In genomic region chr4:122732329-122733026, GRCh38 we compare ENCODE assay signal across 1 cellular context.
A peak's percentile ranks its signal among the peaks of the same experiment; 100 is the strongest.
TF ChIP-seq lines count a peak whose summit lies in the region.

Gene BBS12 (plus strand): TSS chr4:122732704. CDS start chr4:122741893, 9,189 bp downstream.

TF ChIP-seq in GM12878, 131 proteins besides CTCF, POLR2A, EP300 and RAD21 (continued from another document and continues in another):
- TF ChIP-seq, protein P1, sequence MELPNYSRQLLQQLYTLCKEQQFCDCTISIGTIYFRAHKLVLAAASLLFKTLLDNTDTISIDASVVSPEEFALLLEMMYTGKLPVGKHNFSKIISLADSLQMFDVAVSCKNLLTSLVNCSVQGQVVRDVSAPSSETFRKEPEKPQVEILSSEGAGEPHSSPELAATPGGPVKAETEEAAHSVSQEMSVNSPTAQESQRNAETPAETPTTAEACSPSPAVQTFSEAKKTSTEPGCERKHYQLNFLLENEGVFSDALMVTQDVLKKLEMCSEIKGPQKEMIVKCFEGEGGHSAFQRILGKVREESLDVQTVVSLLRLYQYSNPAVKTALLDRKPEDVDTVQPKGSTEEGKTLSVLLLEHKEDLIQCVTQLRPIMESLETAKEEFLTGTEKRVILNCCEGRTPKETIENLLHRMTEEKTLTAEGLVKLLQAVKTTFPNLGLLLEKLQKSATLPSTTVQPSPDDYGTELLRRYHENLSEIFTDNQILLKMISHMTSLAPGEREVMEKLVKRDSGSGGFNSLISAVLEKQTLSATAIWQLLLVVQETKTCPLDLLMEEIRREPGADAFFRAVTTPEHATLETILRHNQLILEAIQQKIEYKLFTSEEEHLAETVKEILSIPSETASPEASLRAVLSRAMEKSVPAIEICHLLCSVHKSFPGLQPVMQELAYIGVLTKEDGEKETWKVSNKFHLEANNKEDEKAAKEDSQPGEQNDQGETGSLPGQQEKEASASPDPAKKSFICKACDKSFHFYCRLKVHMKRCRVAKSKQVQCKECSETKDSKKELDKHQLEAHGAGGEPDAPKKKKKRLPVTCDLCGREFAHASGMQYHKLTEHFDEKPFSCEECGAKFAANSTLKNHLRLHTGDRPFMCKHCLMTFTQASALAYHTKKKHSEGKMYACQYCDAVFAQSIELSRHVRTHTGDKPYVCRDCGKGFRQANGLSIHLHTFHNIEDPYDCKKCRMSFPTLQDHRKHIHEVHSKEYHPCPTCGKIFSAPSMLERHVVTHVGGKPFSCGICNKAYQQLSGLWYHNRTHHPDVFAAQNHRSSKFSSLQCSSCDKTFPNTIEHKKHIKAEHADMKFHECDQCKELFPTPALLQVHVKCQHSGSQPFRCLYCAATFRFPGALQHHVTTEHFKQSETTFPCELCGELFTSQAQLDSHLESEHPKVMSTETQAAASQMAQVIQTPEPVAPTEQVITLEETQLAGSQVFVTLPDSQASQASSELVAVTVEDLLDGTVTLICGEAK (IDR thresholded peaks at IDR 0.05; ENCODE audit: borderline replicate concordance) = peak; percentile 84; the same call in 1 of the 2 replicates
- TF ChIP-seq, protein P2, sequence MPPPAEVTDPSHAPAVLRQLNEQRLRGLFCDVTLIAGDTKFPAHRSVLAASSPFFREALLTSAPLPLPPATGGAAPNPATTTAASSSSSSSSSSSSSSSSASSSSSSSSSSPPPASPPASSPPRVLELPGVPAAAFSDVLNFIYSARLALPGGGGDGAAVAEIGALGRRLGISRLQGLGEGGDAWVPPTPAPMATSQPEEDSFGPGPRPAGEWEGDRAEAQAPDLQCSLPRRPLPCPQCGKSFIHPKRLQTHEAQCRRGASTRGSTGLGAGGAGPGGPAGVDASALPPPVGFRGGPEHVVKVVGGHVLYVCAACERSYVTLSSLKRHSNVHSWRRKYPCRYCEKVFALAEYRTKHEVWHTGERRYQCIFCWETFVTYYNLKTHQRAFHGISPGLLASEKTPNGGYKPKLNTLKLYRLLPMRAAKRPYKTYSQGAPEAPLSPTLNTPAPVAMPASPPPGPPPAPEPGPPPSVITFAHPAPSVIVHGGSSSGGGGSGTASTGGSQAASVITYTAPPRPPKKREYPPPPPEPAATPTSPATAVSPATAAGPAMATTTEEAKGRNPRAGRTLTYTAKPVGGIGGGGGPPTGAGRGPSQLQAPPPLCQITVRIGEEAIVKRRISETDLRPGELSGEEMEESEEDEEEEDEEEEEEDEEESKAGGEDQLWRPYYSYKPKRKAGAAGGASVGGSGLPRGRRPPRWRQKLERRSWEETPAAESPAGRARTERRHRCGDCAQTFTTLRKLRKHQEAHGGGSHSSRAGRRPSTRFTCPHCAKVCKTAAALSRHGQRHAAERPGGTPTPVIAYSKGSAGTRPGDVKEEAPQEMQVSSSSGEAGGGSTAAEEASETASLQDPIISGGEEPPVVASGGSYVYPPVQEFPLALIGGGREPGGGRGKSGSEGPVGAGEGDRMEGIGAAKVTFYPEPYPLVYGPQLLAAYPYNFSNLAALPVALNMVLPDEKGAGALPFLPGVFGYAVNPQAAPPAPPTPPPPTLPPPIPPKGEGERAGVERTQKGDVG (CRISPR knock-in tag; IDR thresholded peaks at IDR 0.05) = no peak
- TF ChIP-seq ELK1 (IDR thresholded peaks at IDR 0.05; ENCODE audit: low read depth, low read length) (no peak), JUNB (IDR thresholded peaks at IDR 0.05) (no peak), MEF2B (IDR thresholded peaks at IDR 0.05; ENCODE audit: partially characterized antibody, poor library complexity, severe bottlenecking) (peak; percentile 40), ESRRA (IDR thresholded peaks at IDR 0.05; ENCODE audit: low read length) (peak; percentile 75; the same call in 1 of the 2 replicates), NR2C2 (IDR thresholded peaks at IDR 0.05; ENCODE audit: borderline replicate concordance, control insufficient read depth, insufficient read length, low read depth) (no peak), TCF12 (IDR thresholded peaks at IDR 0.05; ENCODE audit: low read depth, low read length) (0 out of 2 replicates have a peak, but pooled peaks have one; percentile 27), CBFB (IDR thresholded peaks at IDR 0.05; ENCODE audit: low read depth) (0 out of 2 replicates have a peak, but pooled peaks have one; percentile 27), TAF1 (IDR thresholded peaks at IDR 0.05; ENCODE audit: borderline replicate concordance, low read depth, low read length) (no peak), BMI1 (IDR thresholded peaks at IDR 0.05; ENCODE audit: borderline replicate concordance) (peak; percentile 94), ASH2L (IDR thresholded peaks at IDR 0.05; ENCODE audit: borderline replicate concordance, low read depth) (0 out of 2 replicates have a peak, but pooled peaks have one; percentile 40), RCOR1 (conservative IDR thresholded peaks at IDR 0.05; ENCODE audit: low read depth, low read length) (no peak), CREB1 (IDR thresholded peaks at IDR 0.05; ENCODE audit: low read depth) (peak; percentile 83), YBX1 (IDR thresholded peaks at IDR 0.05) (no peak), SMC3 (IDR thresholded peaks at IDR 0.05; ENCODE audit: borderline replicate concordance, low read length) (peak; percentile 35; the same call in 1 of the 2 replicates), ZNF622 (IDR thresholded peaks at IDR 0.05) (no peak), POU2F2 (IDR thresholded peaks at IDR 0.05; ENCODE audit: borderline replicate concordance, low read depth, low read length) (no peak), SIN3A (IDR thresholded peaks at IDR 0.05; ENCODE audit: low read depth, low read length) (no peak), CEBPZ (IDR thresholded peaks at IDR 0.05; ENCODE audit: low read depth, low read length) (peak; percentile 41; the same call in 1 of the 2 replicates), MEF2A (IDR thresholded peaks at IDR 0.05; ENCODE audit: insufficient read depth, low read depth, low read length) (no peak), NR2C1 (IDR thresholded peaks at IDR 0.05) (0 out of 2 replicates have a peak, but pooled peaks have one; percentile 24), CHD2 (IDR thresholded peaks at IDR 0.05; ENCODE audit: borderline replicate concordance, low read depth, low read length) (peak; percentile 90)
- TF ChIP-seq, protein P3, sequence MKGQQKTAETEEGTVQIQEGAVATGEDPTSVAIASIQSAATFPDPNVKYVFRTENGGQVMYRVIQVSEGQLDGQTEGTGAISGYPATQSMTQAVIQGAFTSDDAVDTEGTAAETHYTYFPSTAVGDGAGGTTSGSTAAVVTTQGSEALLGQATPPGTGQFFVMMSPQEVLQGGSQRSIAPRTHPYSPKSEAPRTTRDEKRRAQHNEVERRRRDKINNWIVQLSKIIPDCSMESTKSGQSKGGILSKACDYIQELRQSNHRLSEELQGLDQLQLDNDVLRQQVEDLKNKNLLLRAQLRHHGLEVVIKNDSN (IDR thresholded peaks at IDR 0.05; ENCODE audit: borderline replicate concordance, extremely low read length, insufficient read depth, low read depth, low read length) = no peak
- TF ChIP-seq, protein P4, sequence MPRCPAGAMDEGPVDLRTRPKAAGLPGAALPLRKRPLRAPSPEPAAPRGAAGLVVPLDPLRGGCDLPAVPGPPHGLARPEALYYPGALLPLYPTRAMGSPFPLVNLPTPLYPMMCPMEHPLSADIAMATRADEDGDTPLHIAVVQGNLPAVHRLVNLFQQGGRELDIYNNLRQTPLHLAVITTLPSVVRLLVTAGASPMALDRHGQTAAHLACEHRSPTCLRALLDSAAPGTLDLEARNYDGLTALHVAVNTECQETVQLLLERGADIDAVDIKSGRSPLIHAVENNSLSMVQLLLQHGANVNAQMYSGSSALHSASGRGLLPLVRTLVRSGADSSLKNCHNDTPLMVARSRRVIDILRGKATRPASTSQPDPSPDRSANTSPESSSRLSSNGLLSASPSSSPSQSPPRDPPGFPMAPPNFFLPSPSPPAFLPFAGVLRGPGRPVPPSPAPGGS (IDR thresholded peaks at IDR 0.05; ENCODE audit: borderline replicate concordance, insufficient read depth, low read depth, low read length, poor library complexity, severe bottlenecking) = no peak
- TF ChIP-seq, protein P5, sequence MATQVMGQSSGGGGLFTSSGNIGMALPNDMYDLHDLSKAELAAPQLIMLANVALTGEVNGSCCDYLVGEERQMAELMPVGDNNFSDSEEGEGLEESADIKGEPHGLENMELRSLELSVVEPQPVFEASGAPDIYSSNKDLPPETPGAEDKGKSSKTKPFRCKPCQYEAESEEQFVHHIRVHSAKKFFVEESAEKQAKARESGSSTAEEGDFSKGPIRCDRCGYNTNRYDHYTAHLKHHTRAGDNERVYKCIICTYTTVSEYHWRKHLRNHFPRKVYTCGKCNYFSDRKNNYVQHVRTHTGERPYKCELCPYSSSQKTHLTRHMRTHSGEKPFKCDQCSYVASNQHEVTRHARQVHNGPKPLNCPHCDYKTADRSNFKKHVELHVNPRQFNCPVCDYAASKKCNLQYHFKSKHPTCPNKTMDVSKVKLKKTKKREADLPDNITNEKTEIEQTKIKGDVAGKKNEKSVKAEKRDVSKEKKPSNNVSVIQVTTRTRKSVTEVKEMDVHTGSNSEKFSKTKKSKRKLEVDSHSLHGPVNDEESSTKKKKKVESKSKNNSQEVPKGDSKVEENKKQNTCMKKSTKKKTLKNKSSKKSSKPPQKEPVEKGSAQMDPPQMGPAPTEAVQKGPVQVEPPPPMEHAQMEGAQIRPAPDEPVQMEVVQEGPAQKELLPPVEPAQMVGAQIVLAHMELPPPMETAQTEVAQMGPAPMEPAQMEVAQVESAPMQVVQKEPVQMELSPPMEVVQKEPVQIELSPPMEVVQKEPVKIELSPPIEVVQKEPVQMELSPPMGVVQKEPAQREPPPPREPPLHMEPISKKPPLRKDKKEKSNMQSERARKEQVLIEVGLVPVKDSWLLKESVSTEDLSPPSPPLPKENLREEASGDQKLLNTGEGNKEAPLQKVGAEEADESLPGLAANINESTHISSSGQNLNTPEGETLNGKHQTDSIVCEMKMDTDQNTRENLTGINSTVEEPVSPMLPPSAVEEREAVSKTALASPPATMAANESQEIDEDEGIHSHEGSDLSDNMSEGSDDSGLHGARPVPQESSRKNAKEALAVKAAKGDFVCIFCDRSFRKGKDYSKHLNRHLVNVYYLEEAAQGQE (IDR thresholded peaks at IDR 0.05; ENCODE audit: low read depth, low read length) = no peak
- TF ChIP-seq, protein P6, sequence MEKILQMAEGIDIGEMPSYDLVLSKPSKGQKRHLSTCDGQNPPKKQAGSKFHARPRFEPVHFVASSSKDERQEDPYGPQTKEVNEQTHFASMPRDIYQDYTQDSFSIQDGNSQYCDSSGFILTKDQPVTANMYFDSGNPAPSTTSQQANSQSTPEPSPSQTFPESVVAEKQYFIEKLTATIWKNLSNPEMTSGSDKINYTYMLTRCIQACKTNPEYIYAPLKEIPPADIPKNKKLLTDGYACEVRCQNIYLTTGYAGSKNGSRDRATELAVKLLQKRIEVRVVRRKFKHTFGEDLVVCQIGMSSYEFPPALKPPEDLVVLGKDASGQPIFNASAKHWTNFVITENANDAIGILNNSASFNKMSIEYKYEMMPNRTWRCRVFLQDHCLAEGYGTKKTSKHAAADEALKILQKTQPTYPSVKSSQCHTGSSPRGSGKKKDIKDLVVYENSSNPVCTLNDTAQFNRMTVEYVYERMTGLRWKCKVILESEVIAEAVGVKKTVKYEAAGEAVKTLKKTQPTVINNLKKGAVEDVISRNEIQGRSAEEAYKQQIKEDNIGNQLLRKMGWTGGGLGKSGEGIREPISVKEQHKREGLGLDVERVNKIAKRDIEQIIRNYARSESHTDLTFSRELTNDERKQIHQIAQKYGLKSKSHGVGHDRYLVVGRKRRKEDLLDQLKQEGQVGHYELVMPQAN (conservative IDR thresholded peaks at IDR 0.05) = peak; percentile 94
